In genomic region chr17:81394831-81395599, GRCh38 we compare ENCODE assay signal across 1 cellular context.
TF ChIP-seq lines count a peak whose summit lies in the region.

BAHCC1 (plus strand) TSS chr17:81395457; CDS start chr17:81399740, 4,283 bp downstream.

TF ChIP-seq in GM12878, 131 proteins besides CTCF, POLR2A, EP300 and RAD21 (continued from another document):
- TF ChIP-seq HDAC2 (IDR thresholded peaks at IDR 0.05) (no peak), MEF2A (IDR thresholded peaks at IDR 0.05; ENCODE audit: insufficient read depth, low read depth, low read length) (no peak), EED (IDR thresholded peaks at IDR 0.05; ENCODE audit: low read depth) (no peak), MYC (IDR thresholded peaks at IDR 0.05; ENCODE audit: insufficient read depth, insufficient read length, insufficient replicate concordance, low read length, severe bottlenecking) (no peak), IRF3 (IDR thresholded peaks at IDR 0.05) (no peak), USF2 (IDR thresholded peaks at IDR 0.05; ENCODE audit: borderline replicate concordance, low read depth, low read length) (no peak), MXI1 (IDR thresholded peaks at IDR 0.05; ENCODE audit: low read depth, low read length) (no peak), ESRRA (IDR thresholded peaks at IDR 0.05; ENCODE audit: low read length) (no peak), BMI1 (IDR thresholded peaks at IDR 0.05; ENCODE audit: borderline replicate concordance) (peak; percentile 62), SUZ12 (IDR thresholded peaks at IDR 0.05; ENCODE audit: unreplicated experiment) (peak; percentile 14), NRF1 (conservative IDR thresholded peaks at IDR 0.05; ENCODE audit: low read depth, low read length) (0 out of 2 replicates have a peak, but pooled peaks have one; percentile 8), STAT1 (conservative IDR thresholded peaks at IDR 0.05) (no peak), ZNF217 (IDR thresholded peaks at IDR 0.05) (no peak), BHLHE40 (IDR thresholded peaks at IDR 0.05; ENCODE audit: borderline replicate concordance in 1 of 2, low read depth in 2 of 2, low read length in 1 of 2) (peak; percentile 29 to 88; a peak in 3 of 4 replicates), YBX1 (IDR thresholded peaks at IDR 0.05) (no peak), SMC3 (IDR thresholded peaks at IDR 0.05; ENCODE audit: borderline replicate concordance, low read length) (no peak), TARDBP (IDR thresholded peaks at IDR 0.05; ENCODE audit: borderline replicate concordance) (no peak), DPF2 (IDR thresholded peaks at IDR 0.05) (no peak), PBX3 (IDR thresholded peaks at IDR 0.05; ENCODE audit: insufficient replicate concordance, low read depth, low read length) (peak; percentile 83), POLR2AphosphoS2 (IDR thresholded peaks at IDR 0.05; ENCODE audit: low read depth, low read length) (no peak), ATF7 (IDR thresholded peaks at IDR 0.05; ENCODE audit: low read depth) (no peak), RB1 (IDR thresholded peaks at IDR 0.05; ENCODE audit: borderline replicate concordance) (no peak), RELB (IDR thresholded peaks at IDR 0.05; ENCODE audit: low read depth) (no peak)
